In genomic region chr6:167205316-167205715, GRCh38 we compare ENCODE assay signal across 22 cellular contexts. TPM values are rescaled to one million over a fixed set of nuclear protein-coding genes. Genes with fewer than 3 reads are reported as not detected.
"Had no signal": no experiment of that assay in that cellular context is flagged by ENCODE, and none has a peak within 500 bp of the region (broad histone marks: within the 10 kb centered on the region; RNA-seq: fewer than 3 reads in every experiment).

No MANE protein-coding gene starts in this region.

RNA-seq across cellular contexts. Expression of gene GPR31, which starts 47.5 kb away (rescaled TPM):
- total RNA-seq: activated CD4-positive, alpha-beta memory T cell treated with anti-CD3 and anti-CD28 coated beads, Interleukin-2, amount 10 ng/mL, durations not matched to agents 7 days and 5 days; activated CD4-positive, alpha-beta T cell treated with anti-CD3 and anti-CD28 coated beads for 36 hours; activated CD4-positive, alpha-beta T cell treated with anti-CD3 and anti-CD28 coated beads, Interleukin-2, amount 10 ng/mL, durations not matched to agents 7 days and 5 days; activated CD8-positive, alpha-beta T cell treated with anti-CD3 and anti-CD28 coated beads, Interleukin-2, amount 10 ng/mL, durations not matched to agents 7 days and 5 days; activated naive CD4-positive, alpha-beta T cell treated with anti-CD3 and anti-CD28 coated beads for 36 hours; activated naive CD4-positive, alpha-beta T cell treated with anti-CD3 and anti-CD28 coated beads, Interleukin-2, amount 50 U/mL, for 72 hours; activated naive CD8-positive, alpha-beta T cell treated with anti-CD3 and anti-CD28 coated beads for 36 hours; activated T-cell treated with anti-CD3 and anti-CD28 coated beads, Interleukin-2, amount 50 U/mL, for 4 hours; activated T-cell treated with anti-CD3 and anti-CD28 coated beads, Interleukin-2, amount 50 U/mL, for 72 hours; activated T-helper 1 cell treated with anti-CD3 and anti-CD28 coated beads, Interleukin-12 subunit alpha, Interleukin-12 subunit beta, Interleukin-2, Interleukin-4 antibody, amounts not matched to agents 30 ng/mL and 10 ng/mL and 1 ng/mL, durations not matched to agents 14 hours and 24 hours and 36 hours; activated T-helper 17 cell treated with anti-CD3 and anti-CD28 coated beads, Interleukin-2, amount 50 U/mL, for 72 hours; adrenal gland; aorta; astrocyte; body of pancreas; breast epithelium; cerebellum; T-cell; T-helper 1 cell treated with Interleukin-12 subunit alpha and Interleukin-12 subunit beta and Interleukin-4 antibody, amounts not matched to agents 30 ng/mL and 1 ng/mL, for 36 hours; T-helper 17 cell; T-helper 2 cell treated with Interferon-gamma antibody and Interleukin-4, amounts not matched to agents 100 ng/mL and 5 ng/mL, for 36 hours; WTC11 had no signal
- polyA plus RNA-seq: adrenal gland, aorta had no signal
